In the genomic region with DNA sequence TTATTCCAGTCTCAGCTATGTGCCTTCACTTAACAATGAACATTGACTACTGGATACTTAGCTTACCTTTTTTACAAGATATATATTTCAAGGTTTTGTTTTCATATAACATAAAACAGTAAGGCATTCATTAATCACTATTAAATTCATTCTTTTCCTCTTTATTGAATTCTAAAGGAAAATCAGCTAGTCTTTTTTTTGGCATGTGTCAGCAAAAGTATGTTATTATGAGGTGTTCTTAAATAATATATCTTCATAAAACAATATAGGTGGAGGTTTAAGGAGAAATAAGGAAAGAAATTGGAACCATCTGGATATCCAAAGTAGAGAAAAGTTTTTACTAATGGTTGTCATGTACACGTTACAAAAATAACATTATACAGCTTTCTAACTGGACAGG, we compare ENCODE assay signal across 25 cellular contexts.
"Had no signal": no experiment of that assay in that cellular context is flagged by ENCODE, and none has a peak within 500 bp of the region (broad histone marks: within the 10 kb centered on the region; RNA-seq: fewer than 3 reads in every experiment).

No MANE protein-coding gene starts in this region.

- DNase-seq: caudate nucleus; dorsolateral prefrontal cortex; effector CD8-positive, alpha-beta T cell; foreskin melanocyte; hypothalamus; kidney; left cardiac atrium; left lung; lower lobe of right lung; natural killer cell; nucleus accumbens; sigmoid colon; stimulated activated CD4-positive, alpha-beta T cell treated with anti-CD3 and anti-CD28 coated beads, Interleukin-4, amount 100 ng/mL, for 4 hours; stimulated activated naive CD8-positive, alpha-beta T cell treated with anti-CD3 and anti-CD28 coated beads, Interleukin-15, Interleukin-2, amounts not matched to agents 100 U/mL and 50 U/mL, for 24 hours; substantia nigra; testis; tibial artery; upper lobe of left lung had no signal

- ATAC-seq: left cardiac atrium; left lung; lower lobe of right lung; natural killer cell; stimulated activated memory B cell treated with anti-CD40 and anti-IgM and Interleukin-4, amounts not matched to agents 10 μg/mL and 1 μg/mL and 100 μg/mL, for 72 hours; stimulated activated naive CD8-positive, alpha-beta T cell treated with anti-CD3 and anti-CD28 coated beads, Interleukin-15, Interleukin-2, amounts not matched to agents 100 U/mL and 50 U/mL, for 24 hours had no signal

- H3K4me3 Mint-ChIP-seq: natural killer cell; stimulated activated memory B cell treated with anti-CD40 and anti-IgM and Interleukin-4, amounts not matched to agents 10 μg/mL and 1 μg/mL and 100 μg/mL, for 72 hours had no signal

- H3K4me1 ChIP-seq: lower lobe of right lung, prostate gland, right atrium auricular region, sigmoid colon, testis had no signal

- H3K36me3 ChIP-seq: esophagus muscularis mucosa, left lung, lower lobe of right lung, prostate gland, right atrium auricular region, sigmoid colon, tibial artery, upper lobe of left lung had no signal

- H3K27me3 Mint-ChIP-seq: stimulated activated memory B cell treated with anti-CD40 and anti-IgM and Interleukin-4, amounts not matched to agents 10 μg/mL and 1 μg/mL and 100 μg/mL, for 72 hours had no signal

- H3K36me3 Mint-ChIP-seq: natural killer cell had no signal

- H3K27ac Mint-ChIP-seq: stimulated activated memory B cell treated with anti-CD40 and anti-IgM and Interleukin-4, amounts not matched to agents 10 μg/mL and 1 μg/mL and 100 μg/mL, for 72 hours had no signal

- H3K4me1 Mint-ChIP-seq: stimulated activated memory B cell treated with anti-CD40 and anti-IgM and Interleukin-4, amounts not matched to agents 10 μg/mL and 1 μg/mL and 100 μg/mL, for 72 hours had no signal

- H3K9me3 ChIP-seq: esophagus muscularis mucosa, left lung, lower lobe of right lung, prostate gland, right atrium auricular region, sigmoid colon, testis, tibial artery, upper lobe of left lung had no signal

- H3K27me3 ChIP-seq: dorsolateral prefrontal cortex, esophagus muscularis mucosa, left lung, right atrium auricular region, sigmoid colon, testis, tibial artery, upper lobe of left lung had no signal

- H3K4me3 ChIP-seq: dorsolateral prefrontal cortex, esophagus muscularis mucosa, left lung, lower lobe of right lung, prostate gland, right atrium auricular region, sigmoid colon, testis, tibial artery, upper lobe of left lung had no signal

- H3K9me3 Mint-ChIP-seq: natural killer cell; stimulated activated memory B cell treated with anti-CD40 and anti-IgM and Interleukin-4, amounts not matched to agents 10 μg/mL and 1 μg/mL and 100 μg/mL, for 72 hours had no signal

- H3K27ac ChIP-seq: dorsolateral prefrontal cortex, esophagus muscularis mucosa, left lung, lower lobe of right lung, prostate gland, right atrium auricular region, sigmoid colon, testis, tibial artery, upper lobe of left lung had no signal

- FAIRE-seq: colon, endothelial cell of umbilical vein, kidney, urothelium cell line had no signal
